In the genomic region with DNA sequence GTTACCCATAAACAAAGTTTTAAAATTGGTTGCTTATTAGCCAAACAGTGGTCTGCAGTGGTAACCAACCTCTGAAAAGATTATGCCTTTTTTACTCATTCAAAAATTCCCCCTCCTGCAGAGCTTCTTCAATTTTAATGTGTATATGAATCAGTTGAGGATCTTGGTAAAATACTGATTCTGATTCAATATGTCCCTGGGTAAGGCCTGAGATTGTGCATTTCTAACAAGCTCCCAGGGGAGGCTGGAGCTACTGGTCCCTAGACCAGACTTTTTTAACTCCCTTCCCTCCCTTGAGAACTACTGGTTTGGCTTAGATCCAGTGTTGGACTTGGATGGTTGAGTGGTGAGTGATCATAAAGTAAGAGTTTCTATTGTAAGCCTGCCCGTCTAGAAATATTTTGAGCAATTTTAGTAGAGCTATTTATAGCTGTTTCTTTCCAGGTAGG, we compare ENCODE assay signal across 10 cellular contexts.
DNase-seq lines count a peak whose midpoint lies in the region; ATAC-seq and TF ChIP-seq lines count a peak whose summit lies in the region.
"Had no signal": no experiment of that assay in that cellular context is flagged by ENCODE, and none has a peak within 500 bp of the region (broad histone marks: within the 10 kb centered on the region; RNA-seq: fewer than 3 reads in every experiment).

No MANE protein-coding gene starts in this region.

- H2BK5ac ChIP-seq in neuronal stem cell (ENCODE audit: low read length): no peak overlapping the region

- H3K27ac Mint-ChIP-seq in HFFc6 (peak overlapping the region; percentile 35), progenitor cell of endocrine pancreas (no peak overlapping the region)
- peak overlapping the region in 3 of 9 donors; percentile 5 to 69 (median 34) for H3K27ac Mint-ChIP-seq in naive thymus-derived CD4-positive, alpha-beta T cell

- POLR2A ChIA-PET in naive thymus-derived CD4-positive, alpha-beta T cell (lab: Charles Lee): interaction anchor here (0.9 kb wide), 1 partner anchor 88 kb away, joined by 5 read pairs; no protein-coding TSS in a partner anchor

- WGBS in neuronal stem cell (ENCODE audit: extremely low coverage in 2 of 2, insufficient read length in 2 of 2, insufficient replicate concordance in 1 of 2), 2 donors: no CpG with 5 or more reads among the region's 1 CpG

- H3K9me3 Mint-ChIP-seq in HFFc6 (no peaks in the 10 kb centered on the region), progenitor cell of endocrine pancreas (ENCODE audit: low read depth) (peaks cover 9% of the 10 kb centered on the region)
- peaks cover 0 to 7% (median 3%) of the 10 kb centered on the region in 11 donors for H3K9me3 Mint-ChIP-seq in naive thymus-derived CD4-positive, alpha-beta T cell

- CTCF ChIA-PET in naive thymus-derived CD4-positive, alpha-beta T cell (lab: Charles Lee): interaction anchor here (0.6 kb wide), 1 partner anchor 225 kb away, joined by 3 read pairs; no protein-coding TSS in a partner anchor

- H2AFZ ChIP-seq in neuronal stem cell (ENCODE audit: low read length): no peak overlapping the region

- H3K4ac ChIP-seq in neuronal stem cell (ENCODE audit: low read length): no peak overlapping the region

- no peaks in the 10 kb centered on the region for H3K27me3 ChIP-seq in neuronal stem cell (ENCODE audit: control insufficient read depth in 3 of 3, insufficient read depth in 3 of 3, low read depth in 1 of 3, low read length in 3 of 3)
- no peaks in the 10 kb centered on the region for H3K27me3 ChIP-seq in naive thymus-derived CD4-positive, alpha-beta T cell (ENCODE audit: control insufficient read depth in 2 of 2, insufficient read depth in 2 of 2, low read length in 2 of 2)
- H3K27me3 ChIP-seq: dorsolateral prefrontal cortex had no signal

- no peak overlapping the region for H3K23ac ChIP-seq in neuronal stem cell (ENCODE audit: low read depth, low read length, poor library complexity)

- TF ChIP-seq CTCF in GM12865 (IDR thresholded peaks at IDR 0.05; ENCODE audit: insufficient read depth, low read depth, low read length, missing control alignments) (no peak), HFFc6 (IDR thresholded peaks at IDR 0.05) (no peak), progenitor cell of endocrine pancreas (IDR thresholded peaks at IDR 0.05; ENCODE audit: unreplicated experiment) (no peak)

- no peak overlapping the region for H3K9ac ChIP-seq in neuronal stem cell (ENCODE audit: low read depth, low read length, poor library complexity)

- H3K14ac ChIP-seq in neuronal stem cell (ENCODE audit: low read length): no peak overlapping the region

- no peaks in the 10 kb centered on the region for H3K4me1 ChIP-seq in neuronal stem cell (ENCODE audit: control insufficient read depth in 2 of 2, insufficient read depth in 1 of 2, low read depth in 1 of 2, low read length in 2 of 2)
- H3K4me1 ChIP-seq in naive thymus-derived CD4-positive, alpha-beta T cell (ENCODE audit: control insufficient read depth in 2 of 2, insufficient read depth in 2 of 2, low read length in 2 of 2): no peaks in the 10 kb centered on the region

- no peaks in the 10 kb centered on the region for H3K79me1 ChIP-seq in neuronal stem cell (ENCODE audit: low read depth, low read length)

- intact Hi-C loops in naive thymus-derived CD4-positive, alpha-beta T cell (cut with micrococcal nuclease): no loop called here

- H3K4me3 Mint-ChIP-seq in HFFc6: no peak overlapping the region
- H3K4me3 Mint-ChIP-seq in naive thymus-derived CD4-positive, alpha-beta T cell: peak overlapping the region in 1 of 10 donors; percentile 19
- H3K4me3 Mint-ChIP-seq in progenitor cell of endocrine pancreas (ENCODE audit: low read depth): no peak overlapping the region

- no peak overlapping the region for H3K4me3 ChIP-seq in GM12865 (ENCODE audit: low read depth, low read length)
- no peak overlapping the region for H3K4me3 ChIP-seq in neuronal stem cell (ENCODE audit: low read length in 2 of 2)
- H3K4me3 ChIP-seq in naive thymus-derived CD4-positive, alpha-beta T cell (ENCODE audit: low read length): no peak overlapping the region
- H3K4me3 ChIP-seq: dorsolateral prefrontal cortex had no signal

- DNase-seq in GM12865 (ENCODE audit: low read depth) (peak; percentile 46), HFFc6 (peak; percentile 57), OCI-M1 (lab: John Stamatoyannopoulos, UW) (peak; percentile 9), glomerular visceral epithelial cell (ENCODE audit: extremely low spot score) (peak; percentile 67), neuronal stem cell (ENCODE audit: low spot score) (no peak), COLO668 (lab: John Stamatoyannopoulos, UW; ENCODE audit: unreplicated experiment) (no peak), progenitor cell of endocrine pancreas (ENCODE audit: low spot score, unreplicated experiment) (no peak)
- no peak for DNase-seq in naive thymus-derived CD4-positive, alpha-beta T cell
- DNase-seq: dorsolateral prefrontal cortex, NCI-H2171 treated with DMSO at 0.1 percent for 48 hours had no signal

- H3K4me1 Mint-ChIP-seq in HFFc6 (ENCODE audit: low read depth): peaks cover 27% of the 10 kb centered on the region
- peaks cover 10 to 67% (median 44%) of the 10 kb centered on the region in 7 donors for H3K4me1 Mint-ChIP-seq in naive thymus-derived CD4-positive, alpha-beta T cell
- peaks cover 11% of the 10 kb centered on the region for H3K4me1 Mint-ChIP-seq in progenitor cell of endocrine pancreas (ENCODE audit: low read depth)

- H2BK15ac ChIP-seq in neuronal stem cell (ENCODE audit: low read length): no peak overlapping the region

- no peak overlapping the region for H4K91ac ChIP-seq in neuronal stem cell (ENCODE audit: low read depth, low read length, poor library complexity)

- H3K9me3 ChIP-seq in neuronal stem cell (replicated peaks in 1 of 2; ENCODE audit: control insufficient read depth in 2 of 2, insufficient read depth in 1 of 2, low read depth in 1 of 2, low read length in 2 of 2): no peaks in the 10 kb centered on the region
- no peaks in the 10 kb centered on the region for H3K9me3 ChIP-seq in naive thymus-derived CD4-positive, alpha-beta T cell (ENCODE audit: control insufficient read depth in 2 of 3, low read length in 3 of 3)

- no peak overlapping the region for H4K8ac ChIP-seq in neuronal stem cell (ENCODE audit: low read depth, low read length)

- H3K27me3 Mint-ChIP-seq in HFFc6 (ENCODE audit: insufficient read depth): no peaks in the 10 kb centered on the region
- H3K27me3 Mint-ChIP-seq in naive thymus-derived CD4-positive, alpha-beta T cell: no peaks in the 10 kb centered on the region
- peaks cover 50% of the 10 kb centered on the region for H3K27me3 Mint-ChIP-seq in progenitor cell of endocrine pancreas

- no peak overlapping the region for H2BK120ac ChIP-seq in neuronal stem cell (ENCODE audit: low read depth, low read length)

- H3K4me2 ChIP-seq in neuronal stem cell (ENCODE audit: insufficient read depth, low read length, poor library complexity, severe bottlenecking): no peak overlapping the region

- ATAC-seq in naive thymus-derived CD4-positive, alpha-beta T cell: no peak

- H2AK5ac ChIP-seq in neuronal stem cell (ENCODE audit: low read depth, low read length): no peak overlapping the region

- no peak overlapping the region for H3K27ac ChIP-seq in neuronal stem cell (replicated peaks; ENCODE audit: low read length)
- H3K27ac ChIP-seq in naive thymus-derived CD4-positive, alpha-beta T cell (ENCODE audit: low read depth, low read length): no peak overlapping the region
- H3K27ac ChIP-seq: dorsolateral prefrontal cortex had no signal

- H3K18ac ChIP-seq in neuronal stem cell (ENCODE audit: low read length): no peak overlapping the region

- H2BK12ac ChIP-seq in neuronal stem cell (ENCODE audit: low read length): no peak overlapping the region

- H3K36me3 ChIP-seq in neuronal stem cell (replicated peaks in 1 of 2; ENCODE audit: control insufficient read depth in 2 of 2, insufficient read depth in 2 of 2, low read length in 2 of 2): no peaks in the 10 kb centered on the region
- H3K36me3 ChIP-seq in naive thymus-derived CD4-positive, alpha-beta T cell (ENCODE audit: control insufficient read depth in 2 of 3, insufficient read depth in 3 of 3, low read length in 3 of 3): no peaks in the 10 kb centered on the region

- H3K36me3 Mint-ChIP-seq in HFFc6 (ENCODE audit: low read depth) (peaks cover 12% of the 10 kb centered on the region), progenitor cell of endocrine pancreas (ENCODE audit: insufficient read depth) (peaks cover 3% of the 10 kb centered on the region)
- H3K36me3 Mint-ChIP-seq in naive thymus-derived CD4-positive, alpha-beta T cell: peaks cover 3 to 46% (median 20%) of the 10 kb centered on the region in 5 donors

Comparison
In these comparisons a context has a peak if more than half of its experiments do, and no peak if none do; other contexts are left out.
1. DNase-seq: peak in GM12865 (single experiment), HFFc6 (single experiment), OCI-M1 (single experiment) and glomerular visceral epithelial cell (single experiment); none in neuronal stem cell (single experiment), COLO668 (single experiment), naive thymus-derived CD4-positive, alpha-beta T cell (0 of 9) and progenitor cell of endocrine pancreas (single experiment).